13 cellular contexts compared by ENCODE assay signal in the genomic region with DNA sequence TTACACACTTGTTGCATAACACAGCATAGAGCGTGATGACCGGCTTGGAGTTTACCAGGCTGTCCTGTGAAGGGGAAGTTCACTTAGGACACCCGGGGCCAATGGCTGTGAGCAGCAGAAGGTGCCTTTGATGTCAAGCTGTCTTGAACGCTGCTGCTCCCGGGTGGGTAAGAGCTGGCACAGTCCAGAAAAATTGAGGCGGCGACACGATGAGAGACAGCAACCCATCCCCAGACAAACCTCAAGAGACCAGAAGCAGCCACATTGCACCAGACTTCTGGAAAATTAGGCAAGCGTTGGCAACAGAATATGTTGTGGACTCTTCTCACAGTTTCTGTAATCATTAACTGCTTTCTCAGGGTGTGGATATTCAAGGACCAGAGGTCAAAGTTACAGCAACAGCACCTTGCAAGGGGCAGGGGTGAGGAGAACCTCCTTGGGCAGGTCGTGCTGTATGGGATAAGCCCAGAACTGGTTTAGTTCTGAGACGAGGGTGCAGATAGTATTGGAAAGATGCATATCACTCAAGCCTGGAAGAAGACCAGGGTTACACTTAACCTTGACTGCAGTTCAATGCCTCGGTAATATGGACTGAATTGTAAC. TPM values are rescaled to one million over a fixed set of nuclear protein-coding genes. Genes with fewer than 3 reads are reported as not detected.
DNase-seq lines count a peak whose midpoint lies in the region; ATAC-seq lines count a peak whose summit lies in the region.
"Had no signal": no experiment of that assay in that cellular context is flagged by ENCODE, and none has a peak within 500 bp of the region (broad histone marks: within the 10 kb centered on the region; RNA-seq: fewer than 3 reads in every experiment).

No MANE protein-coding gene starts in this region.

- intact Hi-C loops in naive thymus-derived CD4-positive, alpha-beta T cell (cut with micrococcal nuclease): no loop called here

- peaks cover 0 to 3% (median 0%) of the 10 kb centered on the region in 11 donors for H3K9me3 Mint-ChIP-seq in naive thymus-derived CD4-positive, alpha-beta T cell

- peak; percentile 29 for DNase-seq in AG08395 (ENCODE audit: low spot score)
- peak; percentile 89 for DNase-seq in NOMO-1 treated with dmso at 0.1 percent for 144 hours (lab: John Stamatoyannopoulos, UW; ENCODE audit: unreplicated experiment)
- peak; percentile 13 for DNase-seq in fibroblast of gingiva (ENCODE audit: low read depth)
- no peak for DNase-seq in naive thymus-derived CD4-positive, alpha-beta T cell
- DNase-seq in SK-N-DZ (ENCODE audit: low spot score): no peak
- no peak for DNase-seq in NCI-H187 treated with DMSO at 0.1 percent for 48 hours (lab: John Stamatoyannopoulos, UW)
- DNase-seq in activated T-cell treated with anti-CD3 and anti-CD28 coated beads, Interleukin-2, amount 50 U/mL, for 48 hours: no peak
- DNase-seq: HCEC 1CT, KG1 had no signal

- H3K4me3 ChIP-seq in naive thymus-derived CD4-positive, alpha-beta T cell (ENCODE audit: low read length): no peak overlapping the region

- no peaks in the 10 kb centered on the region for H3K27me3 ChIP-seq in naive thymus-derived CD4-positive, alpha-beta T cell (ENCODE audit: control insufficient read depth in 2 of 2, insufficient read depth in 2 of 2, low read length in 2 of 2)

- ATAC-seq in naive thymus-derived CD4-positive, alpha-beta T cell: peak; percentile 86
- ATAC-seq in HG03439 (IDR thresholded peaks at IDR 0.05; ENCODE audit: unreplicated experiment): no peak
- ATAC-seq: Panc1 had no signal

- H3K9me3 ChIP-seq in naive thymus-derived CD4-positive, alpha-beta T cell (ENCODE audit: control insufficient read depth in 2 of 3, low read length in 3 of 3): no peaks in the 10 kb centered on the region

- H3K4me1 Mint-ChIP-seq in naive thymus-derived CD4-positive, alpha-beta T cell: peaks cover 0 to 14% (median 7%) of the 10 kb centered on the region in 7 donors

- H3K36me3 ChIP-seq in naive thymus-derived CD4-positive, alpha-beta T cell (ENCODE audit: control insufficient read depth in 2 of 3, insufficient read depth in 3 of 3, low read length in 3 of 3): no peaks in the 10 kb centered on the region

- peaks cover 6 to 24% (median 11%) of the 10 kb centered on the region in 5 donors for H3K27me3 Mint-ChIP-seq in naive thymus-derived CD4-positive, alpha-beta T cell

- H3K27ac ChIP-seq in naive thymus-derived CD4-positive, alpha-beta T cell (ENCODE audit: low read depth, low read length): no peak overlapping the region

- POLR2A ChIA-PET in naive thymus-derived CD4-positive, alpha-beta T cell (lab: Charles Lee): no interaction called here

- H3K4me1 ChIP-seq in naive thymus-derived CD4-positive, alpha-beta T cell (ENCODE audit: control insufficient read depth in 2 of 2, insufficient read depth in 2 of 2, low read length in 2 of 2): no peaks in the 10 kb centered on the region

- H3K27ac Mint-ChIP-seq in naive thymus-derived CD4-positive, alpha-beta T cell: no peak overlapping the region

- no peak overlapping the region for H3K4me3 Mint-ChIP-seq in naive thymus-derived CD4-positive, alpha-beta T cell

- H3K36me3 Mint-ChIP-seq in naive thymus-derived CD4-positive, alpha-beta T cell: no peaks in the 10 kb centered on the region

- CTCF ChIA-PET in naive thymus-derived CD4-positive, alpha-beta T cell (lab: Charles Lee): interaction anchor here (2.8 kb wide), 1 partner anchor 61 kb away, joined by 37 read pairs; a partner anchor contains a TSS

RNA-seq across cellular contexts. Expression of a gene that starts 10.1 kb away (rescaled TPM):
- total RNA-seq in naive thymus-derived CD4-positive, alpha-beta T cell: not detected
- not detected for polyA plus RNA-seq in naive thymus-derived CD4-positive, alpha-beta T cell
- polyA plus RNA-seq in SK-N-DZ (2014; cell fraction: cytosol; rRNA removed): not detected in 2 replicates
- not detected in 2 replicates for polyA plus RNA-seq in SK-N-DZ (2014; cell fraction: nucleus; rRNA removed)
- total RNA-seq: Daoy had no signal
- polyA plus RNA-seq: thymus had no signal

RNA-seq across cellular contexts. Expression of a gene that starts 30.0 kb away (rescaled TPM):
- total RNA-seq in naive thymus-derived CD4-positive, alpha-beta T cell: 100 to 1,000 TPM in 1 of 5 experiments, 10 to 100 TPM in 3, 1 to 10 TPM in 1; 8.2 to 102 (median 88.9) TPM
- polyA plus RNA-seq in naive thymus-derived CD4-positive, alpha-beta T cell: 1 to 10 TPM; 1.5 to 3.4 TPM
- 5.5 and 12.6 TPM in 2 replicates for polyA plus RNA-seq in SK-N-DZ (2014; cell fraction: cytosol; rRNA removed)
- polyA plus RNA-seq in SK-N-DZ (2014; cell fraction: nucleus; rRNA removed): 89.9 and 104 TPM in 2 replicates

RNA-seq across cellular contexts. Expression of a gene that starts 58.1 kb away (rescaled TPM):
- not detected for total RNA-seq in naive thymus-derived CD4-positive, alpha-beta T cell
- polyA plus RNA-seq in naive thymus-derived CD4-positive, alpha-beta T cell: not detected
- polyA plus RNA-seq in SK-N-DZ (2014; cell fraction: cytosol; rRNA removed): not detected in 2 replicates
- not detected in 2 replicates for polyA plus RNA-seq in SK-N-DZ (2014; cell fraction: nucleus; rRNA removed)
- total RNA-seq: Daoy had no signal
- polyA plus RNA-seq: thymus had no signal

Comparison
In these comparisons a context has a peak if more than half of its experiments do, and no peak if none do; other contexts are left out.
1. DNase-seq: peak in AG08395 (single experiment), NOMO-1 treated with dmso at 0.1 percent for 144 hours (single experiment) and fibroblast of gingiva (single experiment); none in naive thymus-derived CD4-positive, alpha-beta T cell (0 of 9), SK-N-DZ (single experiment), NCI-H187 treated with DMSO at 0.1 percent for 48 hours (single experiment) and activated T-cell treated with anti-CD3 and anti-CD28 coated beads, Interleukin-2, amount 50 U/mL, for 48 hours (0 of 2).